ENCODE assay signal across 35 cellular contexts in genomic region chrX:33817266-33817665, GRCh38.
"Had no signal": no experiment of that assay in that cellular context is flagged by ENCODE, and none has a peak within 500 bp of the region (broad histone marks: within the 10 kb centered on the region; RNA-seq: fewer than 3 reads in every experiment).

No MANE protein-coding gene starts in this region.

- H3K9me3 ChIP-seq: MG63 had no signal

- H3K9ac ChIP-seq: KMS-11 had no signal

- H3K27ac ChIP-seq: KMS-11 had no signal

- DNase-seq: Karpas-422, Kasumi-1, KG1, MG63, MM.1S, MV-4-11, NCI-H1048, NCI-H1092, NCI-H1092 treated with DMSO at 0.1 percent for 48 hours, NCI-H1105, NCI-H1105 treated with DMSO at 0.1 percent for 48 hours, NCI-H1417, NCI-H1417 treated with DMSO at 0.1 percent for 48 hours, NCI-H1436, NCI-H1436 treated with DMSO at 0.1 percent for 48 hours, NCI-H146, NCI-H1694, NCI-H1694 treated with DMSO at 0.1 percent for 48 hours, NCI-H187, NCI-H187 treated with DMSO at 0.1 percent for 48 hours, NCI-H1930, NCI-H2029, NCI-H2029 treated with DMSO at 0.1 percent for 48 hours, NCI-H2081, NCI-H2081 treated with DMSO at 0.1 percent for 48 hours, NCI-H2107, NCI-H2171, NCI-H2171 treated with DMSO at 0.1 percent for 48 hours, NCI-H2227 treated with DMSO at 0.1 percent for 48 hours, NCI-H226, NCI-H345, NCI-H446, NCI-H446 treated with DMSO at 0.1 percent for 48 hours, NCI-H510A had no signal

- H3K36me3 ChIP-seq: MG63 had no signal

- H3K27me3 ChIP-seq: MG63 had no signal

- H3K4me3 ChIP-seq: MG63 had no signal
